18 cellular contexts compared by ENCODE assay signal in genomic region chr9:124680714-124681390, GRCh38.
A peak's percentile ranks its signal among the peaks of the same experiment; 100 is the strongest.
DNase-seq lines count a peak whose midpoint lies in the region; ATAC-seq and TF ChIP-seq lines count a peak whose summit lies in the region.
"Had no signal": no experiment of that assay in that cellular context is flagged by ENCODE, and none has a peak within 500 bp of the region (broad histone marks: within the 10 kb centered on the region; RNA-seq: fewer than 3 reads in every experiment).

No MANE protein-coding gene starts in this region.

- ATAC-seq in left lobe of liver (peak; percentile 63), natural killer cell (peak in 2 of 3 donors; percentile 24 to 61), aorta (ENCODE audit: low FRiP score) (no peak)
- ATAC-seq: CD8-positive, alpha-beta T cell had no signal

- H3K27ac Mint-ChIP-seq in natural killer cell, result peak overlapping the region; percentile 41 to 61
- H3K27ac Mint-ChIP-seq: B cell; CD8-positive, alpha-beta T cell; IgD-negative memory B cell had no signal

- TF ChIP-seq POLR2A in thyroid gland (IDR thresholded peaks at IDR 0.05), result no peak

- no peaks in the 10 kb centered on the region for H3K36me3 Mint-ChIP-seq in natural killer cell
- H3K36me3 Mint-ChIP-seq: CD8-positive, alpha-beta T cell; IgD-negative memory B cell had no signal

- H3K27ac ChIP-seq in thyroid gland, result peak overlapping the region in 2 of 3 donors; percentile 30 to 60
- H3K27ac ChIP-seq in aorta (ENCODE audit: low read depth in 1 of 2, low read length in 2 of 2), result no peak overlapping the region
- H3K27ac ChIP-seq: 22Rv1; BLaER1 treated with 17β-estradiol and CSF1 and Interleukin-3, amounts not matched to agents 10 nM and 100 nM had no signal

- intact Hi-C loops in natural killer cell (cut with micrococcal nuclease), result no loop called here
- intact Hi-C loops in thyroid gland (cut with DNase I), result no loop called here
- intact Hi-C loops in aorta (cut with DNase I), result no loop called here

- H3K4me1 ChIP-seq in thyroid gland (peaks cover 40 to 53% of the 10 kb centered on the region in 2 donors), aorta (ENCODE audit: control insufficient read depth in 1 of 2, insufficient read depth in 2 of 2, low read length in 2 of 2) (no peaks in the 10 kb centered on the region)
- H3K4me1 ChIP-seq: HAP-1 had no signal

- DNase-seq in NCI-H2029 (lab: John Stamatoyannopoulos, UW) (peak; percentile 31), NCI-H2029 treated with DMSO at 0.1 percent for 48 hours (lab: John Stamatoyannopoulos, UW) (no peak), left lobe of liver (ENCODE audit: low spot score) (no peak), natural killer cell (no peak), thyroid gland (no peak), NCI-H128 (lab: John Stamatoyannopoulos, UW; ENCODE audit: unreplicated experiment) (no peak), NCI-H82 (lab: John Stamatoyannopoulos, UW) (no peak), aorta (no peak)
- DNase-seq: Calu3; CD8-positive, alpha-beta T cell; DMS79 treated with DMSO at 0.1 percent for 48 hours; GF-D8; HFFc6 had no signal

- WGBS in thyroid gland, 2 donors, result 43 to 47% methylated on average over 1 of the region's 1 CpG
- 67 to 82% methylated on average over 1 of the region's 1 CpG for WGBS in aorta, 2 donors

- no peaks in the 10 kb centered on the region for H3K27me3 Mint-ChIP-seq in natural killer cell (ENCODE audit: low read depth in 2 of 2)
- H3K27me3 Mint-ChIP-seq: B cell, IgD-negative memory B cell had no signal

- H3K4me1 Mint-ChIP-seq in natural killer cell, result peaks cover 41 to 75% of the 10 kb centered on the region in 2 donors
- H3K4me1 Mint-ChIP-seq: B cell, IgD-negative memory B cell had no signal

- H3K9me3 ChIP-seq in thyroid gland (no peaks in the 10 kb centered on the region), aorta (ENCODE audit: control insufficient read depth, low read length) (no peaks in the 10 kb centered on the region)
- H3K9me3 ChIP-seq: BLaER1 treated with 17β-estradiol and CSF1 and Interleukin-3, amounts not matched to agents 10 nM and 100 nM; HAP-1 had no signal

- TF ChIP-seq CTCF in natural killer cell (IDR thresholded peaks at IDR 0.05), result no peak
- no peak for TF ChIP-seq CTCF in thyroid gland (IDR thresholded peaks at IDR 0.05)

- H3K4me3 Mint-ChIP-seq in natural killer cell, result peak overlapping the region; percentile 17
- H3K4me3 Mint-ChIP-seq: B cell; CD8-positive, alpha-beta T cell; HFFc6; IgD-negative memory B cell had no signal

- H3K36me3 ChIP-seq in thyroid gland (no peaks in the 10 kb centered on the region), aorta (ENCODE audit: control insufficient read depth in 1 of 2, insufficient read depth in 2 of 2, low read length in 1 of 2) (no peaks in the 10 kb centered on the region)
- H3K36me3 ChIP-seq: HAP-1 had no signal

- H3K4me3 ChIP-seq in thyroid gland (replicated peaks in 1 of 3), result no peak overlapping the region
- H3K4me3 ChIP-seq in aorta (ENCODE audit: low read length in 2 of 2), result no peak overlapping the region
- H3K4me3 ChIP-seq: BLaER1 treated with 17β-estradiol and CSF1 and Interleukin-3, amounts not matched to agents 10 nM and 100 nM; HAP-1 had no signal

- H3K27me3 ChIP-seq in thyroid gland (no peaks in the 10 kb centered on the region), aorta (ENCODE audit: control insufficient read depth in 1 of 2, insufficient read depth in 2 of 2, low read length in 1 of 2) (no peaks in the 10 kb centered on the region)
- H3K27me3 ChIP-seq: BLaER1 treated with 17β-estradiol and CSF1 and Interleukin-3, amounts not matched to agents 10 nM and 100 nM had no signal

- H3K9me3 Mint-ChIP-seq in natural killer cell, result no peaks in the 10 kb centered on the region
- H3K9me3 Mint-ChIP-seq: CD8-positive, alpha-beta T cell; HFFc6; IgD-negative memory B cell had no signal

Comparison
In these comparisons a context has a peak if more than half of its experiments do, and no peak if none do; other contexts are left out.
1. H3K27ac ChIP-seq: peak in thyroid gland (2 of 3); none in aorta (0 of 2).